Comparison of ENCODE assay signal across 1 cellular context in the genomic region with DNA sequence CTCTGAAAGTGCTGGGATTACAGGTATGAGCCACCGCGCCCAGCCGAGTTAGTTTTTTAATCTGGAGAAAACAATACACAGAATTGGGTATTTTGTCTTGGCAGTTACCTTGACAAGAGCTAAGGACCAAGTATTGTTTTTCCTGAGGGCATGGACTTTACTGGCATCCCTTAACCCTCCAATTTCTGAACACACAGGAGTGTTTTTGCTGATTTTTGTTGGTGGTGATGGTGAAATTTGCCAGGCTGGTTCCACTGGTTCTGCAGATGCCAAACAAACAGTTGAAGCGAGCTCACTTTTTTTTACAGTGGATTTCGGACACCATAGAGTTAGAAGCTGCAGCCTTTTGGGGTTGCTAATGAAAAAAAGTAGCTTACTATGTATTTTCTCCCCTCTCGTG.
TF ChIP-seq lines count a peak whose summit lies in the region.

No MANE protein-coding gene starts in this region.

TF ChIP-seq in HEK293T, 16 proteins besides CTCF, POLR2A, EP300 and RAD21 (continued from another document):
- no peak for TF ChIP-seq ELF4 (IDR thresholded peaks at IDR 0.05)
- no peak for TF ChIP-seq BHLHE40 (IDR thresholded peaks at IDR 0.05; ENCODE audit: borderline replicate concordance)
- no peak for TF ChIP-seq LEF1 (IDR thresholded peaks at IDR 0.05; ENCODE audit: borderline replicate concordance)
TF ChIP-seq in HEK293T: peak in this region for 0.
